In the genomic region with DNA sequence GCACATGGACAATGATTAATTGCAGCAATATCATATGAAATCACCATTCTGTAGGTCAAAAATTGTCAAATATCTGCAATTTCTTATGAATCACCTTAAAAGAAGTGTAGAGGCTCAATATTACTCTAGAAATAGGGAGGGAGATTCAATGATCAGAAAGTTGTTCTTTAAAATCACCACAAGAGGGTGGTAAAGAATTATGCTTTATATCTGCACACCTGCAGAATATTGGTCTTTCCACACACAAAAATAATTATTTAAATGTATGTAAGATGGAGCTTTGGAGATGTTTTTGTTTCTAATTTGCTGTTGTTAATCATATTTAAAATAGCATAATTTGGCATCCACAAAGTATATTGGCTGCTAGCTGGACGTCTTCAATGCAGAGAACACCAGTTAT, we compare ENCODE assay signal across 8 cellular contexts.
DNase-seq lines count a peak whose midpoint lies in the region; ATAC-seq and TF ChIP-seq lines count a peak whose summit lies in the region.
"Not testable (repeated sequence)": the region's sequence is repeated elsewhere in the genome, so short reads cannot be mapped to it uniquely, and the experiment has no call there.

No MANE protein-coding gene starts in this region.

- 42% methylated on average over 1 of the region's 1 CpG for WGBS in hepatocyte (ENCODE audit: low lambda C conversion rate, missing lambda C conversion rate)

- not testable (repeated sequence) for H3K27me3 ChIP-seq in BE2C, hepatocyte

- not testable (repeated sequence) for H2AFZ ChIP-seq in hepatocyte

- H3K27ac ChIP-seq in RWPE1, hepatocyte: not testable (repeated sequence)

- ATAC-seq in GM18517 (IDR thresholded peaks at IDR 0.05; ENCODE audit: unreplicated experiment) (peak; percentile 65), HG03159 (IDR thresholded peaks at IDR 0.05; ENCODE audit: unreplicated experiment) (peak; percentile 68)

- DNase-seq in BE2C; retinal pigment epithelial cell (ENCODE audit: low read depth): not testable (repeated sequence)
- DNase-seq in NCI-H187 treated with DMSO at 0.1 percent for 48 hours (lab: John Stamatoyannopoulos, UW) (peak; percentile 2), RWPE1 (ENCODE audit: low spot score) (peak; percentile 1), choroid plexus epithelial cell (ENCODE audit: low read depth) (peak; percentile 46), hepatocyte (ENCODE audit: low spot score) (peak; percentile 14)

- H3K9me2 ChIP-seq in hepatocyte (replicated peaks; ENCODE audit: insufficient read depth), result not testable (repeated sequence)

- not testable (repeated sequence) for H4K20me1 ChIP-seq in hepatocyte (ENCODE audit: insufficient read depth, poor library complexity, severe bottlenecking)

- H3K36me3 ChIP-seq in BE2C; hepatocyte (replicated peaks; ENCODE audit: insufficient read depth, low read depth): not testable (repeated sequence)

- H3K4me1 ChIP-seq in BE2C; hepatocyte (ENCODE audit: insufficient read depth): not testable (repeated sequence)

- H3K9me3 ChIP-seq in BE2C; hepatocyte (ENCODE audit: low read depth): not testable (repeated sequence)

- CTCF ChIA-PET in RWPE1 (lab: Yijun Ruan, JAX), result interaction anchor here (0.6 kb wide), 2 partner anchors 321 to 1574 kb away, joined by 3 to 4 read pairs; no protein-coding TSS in a partner anchor

- TF ChIP-seq CTCF in BE2C (IDR thresholded peaks at IDR 0.05; ENCODE audit: low read depth, low read length) (peak; percentile 27; the same call in 1 of the 2 replicates), RWPE1 (conservative IDR thresholded peaks at IDR 0.05; ENCODE audit: low read depth) (peak; percentile 45), choroid plexus epithelial cell (conservative IDR thresholded peaks at IDR 0.05; ENCODE audit: low read depth, low read length) (peak; percentile 45), hepatocyte (IDR thresholded peaks at IDR 0.05; ENCODE audit: poor library complexity) (peak; percentile 57), retinal pigment epithelial cell (conservative IDR thresholded peaks at IDR 0.05; ENCODE audit: low read depth, low read length) (peak; percentile 33)

- H3K4me3 ChIP-seq in BE2C (ENCODE audit: low read depth, low read length); choroid plexus epithelial cell (ENCODE audit: low read depth, low read length); hepatocyte; retinal pigment epithelial cell (ENCODE audit: low read length): not testable (repeated sequence)

- POLR2A ChIA-PET in RWPE1 (lab: Yijun Ruan, JAX; ENCODE audit: low non-redundant PET), result not testable (repeated sequence)

- H3K4me2 ChIP-seq in hepatocyte, result not testable (repeated sequence)

- H3K79me2 ChIP-seq in hepatocyte, result not testable (repeated sequence)
